ENCODE assay signal across 7 cellular contexts in the genomic region with DNA sequence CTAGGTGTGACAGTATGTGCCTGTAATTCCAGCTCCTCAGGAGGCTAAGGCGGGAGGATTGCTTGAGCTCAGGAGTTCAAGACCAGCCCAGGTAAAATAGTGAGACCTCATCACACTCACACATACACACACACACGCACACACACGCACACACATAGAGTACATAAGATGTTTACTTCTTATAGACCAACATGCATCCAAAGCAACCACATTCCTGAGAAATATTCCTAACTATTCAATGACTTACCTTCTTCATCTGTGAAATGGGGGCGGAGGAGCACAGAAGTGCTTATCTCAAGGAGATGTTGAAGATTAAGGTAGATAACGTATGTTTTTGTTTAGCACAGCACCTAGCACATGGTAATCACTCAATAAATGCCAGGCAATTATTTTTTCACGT.
"Had no signal": no experiment of that assay in that cellular context is flagged by ENCODE, and none has a peak within 500 bp of the region (broad histone marks: within the 10 kb centered on the region; RNA-seq: fewer than 3 reads in every experiment).

No MANE protein-coding gene starts in this region.

- ATAC-seq: HepG2, K562 had no signal

- H3K36me3 Mint-ChIP-seq: IgD-negative memory B cell had no signal

- DNase-seq: IMR-90, KBM-7, KG1 had no signal

- H3K4me3 Mint-ChIP-seq: IgD-negative memory B cell had no signal

- H3K9me3 Mint-ChIP-seq: IgD-negative memory B cell had no signal

- H3K27me3 Mint-ChIP-seq: IgD-negative memory B cell had no signal

- H3K4me3 ChIP-seq: K562 had no signal

- H3K27ac ChIP-seq: HL-60 had no signal
